Comparison of ENCODE assay signal across 1 cellular context in genomic region chr13:76991796-76992547, GRCh38.
A peak's percentile ranks its signal among the peaks of the same experiment; 100 is the strongest.
TF ChIP-seq lines count a peak whose summit lies in the region.

CLN5 (plus strand) TSS chr13:76992081; CDS start chr13:76992099, 18 bp downstream.

TF ChIP-seq in HCT116, 20 proteins besides CTCF, POLR2A, EP300 and RAD21:
- TF ChIP-seq REST (IDR thresholded peaks at IDR 0.05; ENCODE audit: low read depth) (no peak), SP1 (IDR thresholded peaks at IDR 0.05; ENCODE audit: low read depth) (no peak), EZH2 (IDR thresholded peaks at IDR 0.05) (no peak), SRF (IDR thresholded peaks at IDR 0.05; ENCODE audit: low read depth) (peak; percentile 79; the same call in 1 of the 2 replicates), YY1 (IDR thresholded peaks at IDR 0.05; ENCODE audit: extremely low read depth, insufficient replicate concordance, low read depth, low read length) (peak; percentile 85), MAX (IDR thresholded peaks at IDR 0.05) (peak; percentile 77), ELF1 (IDR thresholded peaks at IDR 0.05; ENCODE audit: borderline replicate concordance, low read depth) (peak; percentile 73), ZFX (IDR thresholded peaks at IDR 0.05) (peak; percentile 72), SIN3A (IDR thresholded peaks at IDR 0.05; ENCODE audit: low read depth) (peak; percentile 78), CEBPB (IDR thresholded peaks at IDR 0.05; ENCODE audit: low read depth) (no peak), TCF7L2 (IDR thresholded peaks at IDR 0.05; ENCODE audit: borderline replicate concordance, extremely low read depth, insufficient read depth, insufficient read length) (peak; percentile 24), ATF3 (IDR thresholded peaks at IDR 0.05) (no peak), ZBTB33 (IDR thresholded peaks at IDR 0.05; ENCODE audit: extremely low read depth, insufficient replicate concordance, low read length) (peak; percentile 25), POLR2AphosphoS5 (IDR thresholded peaks at IDR 0.05; ENCODE audit: low read depth, low read length) (peak; percentile 95)
